24 cellular contexts compared by ENCODE assay signal in the genomic region with DNA sequence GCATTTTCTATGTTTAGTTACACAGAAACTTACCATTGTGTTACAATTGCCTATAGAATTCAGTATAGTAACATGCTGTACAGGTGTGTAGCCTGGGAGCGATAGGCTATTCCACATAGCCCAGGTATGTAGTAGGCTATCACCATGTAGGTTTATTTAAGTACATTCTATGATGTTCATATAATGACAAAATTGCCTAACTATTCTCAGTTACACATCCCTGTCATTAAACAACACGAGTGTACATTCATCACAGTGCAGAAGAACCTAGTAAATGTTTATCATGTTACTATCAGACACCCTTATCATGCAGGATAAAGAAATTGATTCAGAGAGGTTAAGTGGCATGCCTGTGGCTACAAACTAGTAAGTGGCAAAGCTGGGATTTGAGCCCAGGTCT.
"Had no signal": no experiment of that assay in that cellular context is flagged by ENCODE, and none has a peak within 500 bp of the region (broad histone marks: within the 10 kb centered on the region; RNA-seq: fewer than 3 reads in every experiment).

No MANE protein-coding gene starts in this region.

- ATAC-seq: mucosa of descending colon; naive thymus-derived CD4-positive, alpha-beta T cell; natural killer cell treated with Interleukin-12 subunit alpha and Interleukin-12 subunit beta and Interleukin-15 and Interleukin-18, amount 100 ng/mL, for 72 hours; sciatic nerve; stimulated activated naive B cell treated with anti-CD40 and anti-IgM and Interleukin-4, amounts not matched to agents 10 μg/mL and 1 μg/mL and 100 μg/mL, for 72 hours; stimulated activated naive CD8-positive, alpha-beta T cell treated with anti-CD3 and anti-CD28 coated beads, Interleukin-15, Interleukin-2, amounts not matched to agents 100 U/mL and 50 U/mL, for 24 hours; upper lobe of right lung had no signal

- H3K4me1 ChIP-seq: left ventricle myocardium inferior, right atrium auricular region, suprapubic skin, tibial artery, upper lobe of right lung had no signal

- H3K27ac ChIP-seq: hepatocyte, left ventricle myocardium inferior, ovary, right atrium auricular region, skin epidermis, suprapubic skin, thoracic aorta, tibial artery, upper lobe of right lung had no signal

- H3K79me2 ChIP-seq: hepatocyte had no signal

- DNase-seq: islet precursor cell; left ventricle myocardium inferior; midbrain; mucosa of descending colon; naive thymus-derived CD4-positive, alpha-beta T cell; ovary; stimulated activated CD4-positive, alpha-beta T cell treated with anti-CD3 and anti-CD28 coated beads, Interleukin-12 subunit alpha, Interleukin-12 subunit beta, amount 100 ng/mL, for 4 hours; stimulated activated CD4-positive, alpha-beta T cell treated with anti-CD3 and anti-CD28 coated beads, Interleukin-15, amount 100 ng/mL, for 24 hours; stimulated activated CD4-positive, alpha-beta T cell treated with anti-CD3 and anti-CD28 coated beads, Interleukin-2, amount 100 ng/mL, for 24 hours; stimulated activated CD4-positive, alpha-beta T cell treated with anti-CD3 and anti-CD28 coated beads, Interleukin-4, amount 100 ng/mL, for 1 hour; stimulated activated naive B cell treated with anti-CD40 and anti-IgM and Interleukin-4, amounts not matched to agents 10 μg/mL and 1 μg/mL and 100 μg/mL, for 72 hours; stimulated activated naive CD8-positive, alpha-beta T cell treated with anti-CD3 and anti-CD28 coated beads, Interleukin-15, Interleukin-2, amounts not matched to agents 100 U/mL and 50 U/mL, for 24 hours; tibial artery; trophoblast cell; upper lobe of right lung had no signal

- H3K36me3 ChIP-seq: left ventricle myocardium inferior, ovary, right atrium auricular region, suprapubic skin, thoracic aorta, tibial artery, upper lobe of right lung had no signal

- H3K9me3 ChIP-seq: left ventricle myocardium inferior, mucosa of descending colon, ovary, right atrium auricular region, suprapubic skin, thoracic aorta, tibial artery, upper lobe of right lung had no signal

- H3K4me3 ChIP-seq: hepatocyte, left ventricle myocardium inferior, lung, mucosa of descending colon, ovary, right atrium auricular region, skin epidermis, suprapubic skin, thoracic aorta, tibial artery, upper lobe of right lung had no signal

- H2AFZ ChIP-seq: hepatocyte had no signal

- H3K27me3 ChIP-seq: ovary, right atrium auricular region, suprapubic skin, upper lobe of right lung had no signal

- FAIRE-seq: urothelium cell line had no signal

- H3K4me2 ChIP-seq: hepatocyte had no signal
